In genomic region chr13:95455782-95456181, GRCh38 we compare ENCODE assay signal across 30 cellular contexts.
"Had no signal": no experiment of that assay in that cellular context is flagged by ENCODE, and none has a peak within 500 bp of the region (broad histone marks: within the 10 kb centered on the region; RNA-seq: fewer than 3 reads in every experiment).

No MANE protein-coding gene starts in this region.

- ATAC-seq: activated CD4-positive, alpha-beta T cell treated with anti-CD3 and anti-CD28 coated beads for 36 hours; activated CD8-positive, alpha-beta T cell treated with anti-CD3 and anti-CD28 coated beads, Interleukin-2, amount 10 ng/mL, durations not matched to agents 7 days and 5 days; body of pancreas; gastrocnemius medialis; left cardiac atrium; left ventricle myocardium superior; sciatic nerve; stimulated activated effector memory CD8-positive, alpha-beta T cell treated with anti-CD3 and anti-CD28 coated beads, Interleukin-12 subunit alpha, Interleukin-12 subunit beta, amount 100 ng/mL, for 72 hours had no signal

- H3K27me3 ChIP-seq: body of pancreas, esophagus squamous epithelium, gastrocnemius medialis, neutrophil, ovary had no signal

- H3K4me3 ChIP-seq: body of pancreas, esophagus squamous epithelium, gastrocnemius medialis, ovary, skin epidermis, thoracic aorta had no signal

- H3K27ac ChIP-seq: body of pancreas, epithelial cell of prostate, esophagus squamous epithelium, gastrocnemius medialis, neutrophil, ovary, skin epidermis, thoracic aorta had no signal

- H3K36me3 ChIP-seq: esophagus squamous epithelium, gastrocnemius medialis, neutrophil, ovary, thoracic aorta had no signal

- FAIRE-seq: colon, endometrium, islet of Langerhans, urothelium cell line had no signal

- H3K9me3 ChIP-seq: body of pancreas, gastrocnemius medialis, neutrophil, ovary, thoracic aorta had no signal

- DNase-seq: activated B cell treated with CpG ODN at 0.5 μM for 24 hours; activated CD4-positive, alpha-beta T cell treated with anti-CD3 and anti-CD28 coated beads for 36 hours; activated CD8-positive, alpha-beta T cell treated with anti-CD3 and anti-CD28 coated beads, Interleukin-2, amount 10 ng/mL, durations not matched to agents 7 days and 5 days; activated T-cell treated with anti-CD3 and anti-CD28 coated beads, Interleukin-2, amount 50 U/mL, for 48 hours; aorta; body of pancreas; dermis blood vessel endothelial cell; effector CD4-positive, alpha-beta T cell; esophagus squamous epithelium; gastrocnemius medialis; glutamatergic neuron; left cardiac atrium; left ventricle myocardium superior; nephron progenitor cell; ovary; retina; stimulated activated CD4-positive, alpha-beta T cell treated with anti-CD3 and anti-CD28 coated beads, Interleukin-12 subunit alpha, Interleukin-12 subunit beta, amount 100 ng/mL, for 4 hours; stimulated activated CD4-positive, alpha-beta T cell treated with anti-CD3 and anti-CD28 coated beads, Interleukin-4, amount 100 ng/mL, for 24 hours; T1000; trophoblast cell had no signal

- H3K4me1 ChIP-seq: body of pancreas had no signal
